Comparison of ENCODE assay signal across 1 cellular context in the genomic region with DNA sequence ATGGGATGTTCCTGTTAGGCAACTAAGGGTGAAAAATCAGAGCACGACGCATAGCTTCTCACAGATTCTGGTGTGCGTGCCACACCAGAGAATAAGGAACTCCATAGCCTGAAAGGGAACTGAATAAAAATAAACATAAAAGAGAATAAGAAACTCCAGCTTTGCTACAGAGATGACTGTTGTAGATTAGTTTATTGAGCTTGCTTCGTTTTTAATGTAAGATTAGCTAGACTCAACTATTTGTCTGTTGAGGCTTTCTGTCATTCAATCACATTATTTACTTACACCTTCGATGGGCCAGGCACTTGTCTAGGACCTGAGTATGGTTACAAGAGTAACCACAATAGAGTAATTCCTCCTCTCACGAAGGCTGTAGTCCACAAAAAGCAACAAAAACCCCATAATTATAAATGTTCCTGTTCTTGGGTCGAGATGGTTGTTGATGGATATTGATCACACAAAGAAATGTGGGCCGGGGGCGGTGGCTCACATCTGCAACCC.
TF ChIP-seq lines count a peak whose summit lies in the region.

No MANE protein-coding gene starts in this region.

TF ChIP-seq in WTC11, 78 proteins besides CTCF, POLR2A, EP300 and RAD21 (continued from another document):
- TF ChIP-seq RELA (CRISPR knock-in tag; IDR thresholded peaks at IDR 0.05; ENCODE audit: borderline replicate concordance): no peak
- TF ChIP-seq, protein P1, sequence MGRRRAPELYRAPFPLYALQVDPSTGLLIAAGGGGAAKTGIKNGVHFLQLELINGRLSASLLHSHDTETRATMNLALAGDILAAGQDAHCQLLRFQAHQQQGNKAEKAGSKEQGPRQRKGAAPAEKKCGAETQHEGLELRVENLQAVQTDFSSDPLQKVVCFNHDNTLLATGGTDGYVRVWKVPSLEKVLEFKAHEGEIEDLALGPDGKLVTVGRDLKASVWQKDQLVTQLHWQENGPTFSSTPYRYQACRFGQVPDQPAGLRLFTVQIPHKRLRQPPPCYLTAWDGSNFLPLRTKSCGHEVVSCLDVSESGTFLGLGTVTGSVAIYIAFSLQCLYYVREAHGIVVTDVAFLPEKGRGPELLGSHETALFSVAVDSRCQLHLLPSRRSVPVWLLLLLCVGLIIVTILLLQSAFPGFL (CRISPR knock-in tag; IDR thresholded peaks at IDR 0.05; ENCODE audit: borderline replicate concordance): no peak
